In the genomic region with DNA sequence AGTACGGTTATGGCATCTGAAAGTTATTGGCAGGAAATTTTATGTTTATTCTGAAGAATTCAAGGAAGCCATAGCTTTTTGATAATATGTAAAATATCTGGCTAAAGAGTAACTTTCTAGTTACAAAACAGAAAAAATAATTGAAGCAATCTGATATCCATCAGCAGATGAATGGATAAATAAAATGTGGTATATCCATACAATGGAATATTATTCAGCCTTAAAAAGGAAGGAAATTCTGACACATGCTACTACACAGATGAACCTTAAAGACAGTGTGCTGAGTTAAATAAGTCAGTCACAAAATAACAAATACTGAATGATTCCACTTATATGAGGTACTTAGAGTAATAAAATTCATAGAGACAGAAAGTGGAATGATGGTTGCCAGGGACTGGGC, we compare ENCODE assay signal across 20 cellular contexts. TPM values are rescaled to one million over a fixed set of nuclear protein-coding genes. Genes with fewer than 3 reads are reported as not detected.
DNase-seq lines count a peak whose midpoint lies in the region; ATAC-seq, FAIRE-seq and TF ChIP-seq lines count a peak whose summit lies in the region.
"Had no signal": no experiment of that assay in that cellular context is flagged by ENCODE, and none has a peak within 500 bp of the region (broad histone marks: within the 10 kb centered on the region; RNA-seq: fewer than 3 reads in every experiment).

No MANE protein-coding gene starts in this region.

- H2AFZ ChIP-seq in SK-N-SH (ENCODE audit: low read depth) (no peak overlapping the region), K562 (ENCODE audit: low read depth, low read length) (no peak overlapping the region)

- TF ChIP-seq RAD21 in SK-N-SH (IDR thresholded peaks at IDR 0.05; ENCODE audit: low read length) (no peak), K562 (CRISPR knock-in tag; conservative IDR thresholded peaks at IDR 0.05 in 1 of 2, IDR thresholded peaks at IDR 0.05 in 1 of 2) (no peak)

- H3K27me3 ChIP-seq in SK-N-SH (ENCODE audit: insufficient read depth) (no peaks in the 10 kb centered on the region), K562 (ENCODE audit: control insufficient read depth in 2 of 2, insufficient read depth in 2 of 2, low read length in 2 of 2) (0 out of 5 replicates have a peak, but pooled peaks cover 0 to 2% of the 10 kb centered on the region in 2 experiments)
- H3K27me3 ChIP-seq: BLaER1 treated with 17β-estradiol and CSF1 and Interleukin-3, amounts not matched to agents 10 nM and 100 nM had no signal

- CTCF ChIA-PET in SK-N-SH (lab: Yijun Ruan, JAX) = no interaction called here
- CTCF ChIA-PET in K562 (lab: Yijun Ruan, JAX; ENCODE audit: low intra/inter-chr PET ratio) = no interaction called here

- in situ Hi-C loops in K562 (cut with MboI) = no loop called here

- no peaks in the 10 kb centered on the region for H3K9me2 ChIP-seq in SK-N-SH

- H4K20me1 ChIP-seq in SK-N-SH (ENCODE audit: insufficient read depth) (no peaks in the 10 kb centered on the region), K562 (replicated peaks; ENCODE audit: control insufficient read depth, insufficient read depth, low read length) (no peaks in the 10 kb centered on the region)
- H4K20me1 ChIP-seq: BLaER1 treated with 17β-estradiol and CSF1 and Interleukin-3, amounts not matched to agents 10 nM and 100 nM had no signal

- no peak for DNase-seq in SK-N-SH
- DNase-seq in K562 (ENCODE audit: extremely low read depth in 1 of 4, low spot score in 3 of 4) = no peak
- DNase-seq in NCI-H82 treated with DMSO at 0.1 percent for 48 hours (lab: John Stamatoyannopoulos, UW; ENCODE audit: unreplicated experiment) = no peak
- no peak for DNase-seq in NCI-H1105 (lab: John Stamatoyannopoulos, UW)
- DNase-seq: AML-193; Caco-2; Calu3; CD4-positive, alpha-beta T cell; CD8-positive, alpha-beta T cell; DMS79 treated with DMSO at 0.1 percent for 48 hours; GF-D8 had no signal

- H3K4me3 ChIP-seq in SK-N-SH (ENCODE audit: low read depth in 2 of 2, low read length in 1 of 2) (no peak overlapping the region), K562 (no peak overlapping the region)
- H3K4me3 ChIP-seq: A549; BLaER1 treated with 17β-estradiol and CSF1 and Interleukin-3, amounts not matched to agents 10 nM and 100 nM had no signal

- FAIRE-seq in K562 (lab: Jason Lieb, UNC) = no peak
- FAIRE-seq: A549, D721Med, G401.6, GM12891, GM19239 had no signal

- POLR2A ChIA-PET in SK-N-SH (lab: Yijun Ruan, JAX) (no interaction called here), K562 (lab: Yijun Ruan, JAX) (no interaction called here)

- H3K9ac ChIP-seq in SK-N-SH (no peak overlapping the region), K562 (ENCODE audit: insufficient read depth in 1 of 2, low read depth in 2 of 2, low read length in 2 of 2) (no peak overlapping the region)
- H3K9ac ChIP-seq: BLaER1 treated with 17β-estradiol and CSF1 and Interleukin-3, amounts not matched to agents 10 nM and 100 nM had no signal

- H3K36me3 ChIP-seq in SK-N-SH (replicated peaks in 1 of 2; ENCODE audit: control insufficient read depth in 1 of 2, insufficient read depth in 2 of 2, low read length in 1 of 2) (peaks cover 0 to 5% of the 10 kb centered on the region in 2 experiments), K562 (ENCODE audit: control insufficient read depth, insufficient read depth, low read length) (no peaks in the 10 kb centered on the region)
- H3K36me3 ChIP-seq: BLaER1 treated with 17β-estradiol and CSF1 and Interleukin-3, amounts not matched to agents 10 nM and 100 nM had no signal

- intact Hi-C loops in K562 (cut with micrococcal nuclease) = no loop called here

- no peak for TF ChIP-seq EP300 in SK-N-SH (IDR thresholded peaks at IDR 0.05; ENCODE audit: borderline replicate concordance in 1 of 2, low read depth in 1 of 2, low read length in 1 of 2)
- TF ChIP-seq EP300 in K562 (IDR thresholded peaks at IDR 0.05; ENCODE audit: low read length) = no peak

- H3K4me2 ChIP-seq in SK-N-SH = no peak overlapping the region
- no peak overlapping the region for H3K4me2 ChIP-seq in K562 (ENCODE audit: insufficient read depth, low read length)
- H3K4me2 ChIP-seq: A549; BLaER1 treated with 17β-estradiol and CSF1 and Interleukin-3, amounts not matched to agents 10 nM and 100 nM had no signal

- H3K4me1 ChIP-seq in SK-N-SH (ENCODE audit: control insufficient read depth in 1 of 2, insufficient read depth in 2 of 2, low read depth in 1 of 2, low read length in 1 of 2) (no peaks in the 10 kb centered on the region), K562 (replicated peaks in 1 of 2; ENCODE audit: control insufficient read depth in 2 of 2, insufficient read depth in 2 of 2, low read length in 2 of 2) (no peaks in the 10 kb centered on the region)
- H3K4me1 ChIP-seq: A549, Caco-2 had no signal

- H3K9me1 ChIP-seq in K562 (ENCODE audit: control insufficient read depth, insufficient read depth, low read length) = no peaks in the 10 kb centered on the region

- TF ChIP-seq POLR2A in K562 (conservative IDR thresholded peaks at IDR 0.05) = no peak

- TF ChIP-seq CTCF in SK-N-SH (IDR thresholded peaks at IDR 0.05) (no peak), K562 (IDR thresholded peaks at IDR 0.05 in 2 of 3, conservative IDR thresholded peaks at IDR 0.05 in 1 of 3; ENCODE audit: insufficient read depth in 2 of 3, low read depth in 1 of 3, low read length in 3 of 3) (no peak)

- H3K79me2 ChIP-seq in SK-N-SH (ENCODE audit: insufficient read depth) = no peaks in the 10 kb centered on the region
- H3K79me2 ChIP-seq in K562 (ENCODE audit: control insufficient read depth, insufficient read depth, low read length) = no peaks in the 10 kb centered on the region

- ATAC-seq in SK-N-SH treated with all-trans-retinoic acid at 6 μM for 48 hours (no peak), K562 (no peak)
- ATAC-seq: A549; CD8-positive, alpha-beta T cell had no signal

- H3K27ac ChIP-seq in SK-N-SH (ENCODE audit: low read depth in 2 of 2, low read length in 1 of 2) (no peak overlapping the region), K562 (ENCODE audit: extremely low read depth, low read depth, low read length) (no peak overlapping the region)
- H3K27ac ChIP-seq: 22Rv1; A549; BLaER1 treated with 17β-estradiol and CSF1 and Interleukin-3, amounts not matched to agents 10 nM and 100 nM; C4-2B had no signal

- no TSS peak for BruUV-seq in K562 (replicated peaks; lab: Mats Ljungman, UMichigan)

- H3K9me3 ChIP-seq in SK-N-SH = no peaks in the 10 kb centered on the region
- H3K9me3 ChIP-seq in K562 (replicated peaks; ENCODE audit: control insufficient read depth, insufficient read depth, low read depth, low read length) = no peaks in the 10 kb centered on the region
- H3K9me3 ChIP-seq: Caco-2 had no signal

- WGBS in SK-N-SH (ENCODE audit: low lambda C conversion rate) = 93% methylated on average over 1 of the region's 1 CpG
- 4% methylated on average over 1 of the region's 1 CpG for WGBS in K562 (ENCODE audit: insufficient coverage, low coverage, missing lambda C conversion rate)

- no peaks in the 10 kb centered on the region for H3F3A ChIP-seq in SK-N-SH (replicated peaks; ENCODE audit: insufficient read depth)

TF ChIP-seq in SK-N-SH treated with all-trans-retinoic acid at 6 μM for 48 hours, 23 proteins besides CTCF, POLR2A, EP300 and RAD21:
- TF ChIP-seq ISL1 (CRISPR knock-in tag; IDR thresholded peaks at IDR 0.05) (no peak), ZNF8 (CRISPR knock-in tag; IDR thresholded peaks at IDR 0.05) (peak; percentile 98)

TF ChIP-seq in SK-N-SH, 30 proteins besides CTCF, POLR2A, EP300 and RAD21 (continues in another document):
- TF ChIP-seq TEAD4 (IDR thresholded peaks at IDR 0.05; ENCODE audit: borderline replicate concordance, insufficient read depth) = no peak

TF ChIP-seq in K562, 482 proteins besides CTCF, POLR2A, EP300 and RAD21:
- TF ChIP-seq, protein P1, sequence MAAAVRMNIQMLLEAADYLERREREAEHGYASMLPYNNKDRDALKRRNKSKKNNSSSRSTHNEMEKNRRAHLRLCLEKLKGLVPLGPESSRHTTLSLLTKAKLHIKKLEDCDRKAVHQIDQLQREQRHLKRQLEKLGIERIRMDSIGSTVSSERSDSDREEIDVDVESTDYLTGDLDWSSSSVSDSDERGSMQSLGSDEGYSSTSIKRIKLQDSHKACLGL (CRISPR knock-in tag; IDR thresholded peaks at IDR 0.05; ENCODE audit: borderline replicate concordance, poor library complexity, severe bottlenecking) = no peak
- TF ChIP-seq ZNF146 (CRISPR knock-in tag; IDR thresholded peaks at IDR 0.05; ENCODE audit: unreplicated experiment) = peak; percentile 21
- TF ChIP-seq ZFPM2 (CRISPR knock-in tag; IDR thresholded peaks at IDR 0.05) = no peak

RNA-seq across cellular contexts. Expression of gene HIVEP3, which starts 25.0 kb away (rescaled TPM):
- polyA plus RNA-seq in SK-N-SH (2012; rRNA removed) = 6.2 and 6.4 TPM in 2 replicates
- 6.9 and 7.3 TPM in 2 replicates for polyA plus RNA-seq in SK-N-SH (2012; cell fraction: cytosol; rRNA removed)
- polyA plus RNA-seq in SK-N-SH (2012; cell fraction: nucleus; rRNA removed) = 5.7 and 9.3 TPM in 2 replicates
- total RNA-seq in K562 (2011; cell fraction: chromatin; rRNA removed; ENCODE audit: low replicate concordance) = 1.9 and 2.5 TPM in 2 replicates
- 0.83 and 2.0 TPM in 2 replicates for total RNA-seq in K562 (2011; cell fraction: nucleolus; rRNA removed)
- total RNA-seq in K562 (2011; cell fraction: nucleoplasm; rRNA removed) = 1.5 and 2.0 TPM in 2 replicates
- 0.09 and 0.16 TPM in 2 replicates for total RNA-seq in K562 (2014; rRNA removed)
- total RNA-seq in K562 (2014; rRNA removed; fragmentation: Illumina TruSeq; extraction: Trizol) = 0.26 and 0.33 TPM in 2 replicates
- total RNA-seq in K562 (2015; rRNA removed; fragmentation: Illumina TruSeq; extraction: Trizol) = 0.11 and 0.23 TPM in 2 replicates
- 0.58 and 0.63 TPM in 2 replicates for total RNA-seq in K562 (2021)
- 0.23 and 0.35 TPM in 2 replicates for polyA plus RNA-seq in K562 (2011; rRNA removed)
- polyA plus RNA-seq in K562 (2011; cell fraction: cytosol; rRNA removed) = 0.28 and 0.54 TPM in 2 replicates
- polyA plus RNA-seq in K562 (2011; cell fraction: nucleus; rRNA removed) = 0.38 and 0.65 TPM in 2 replicates
- 0.43 and 0.93 TPM in 2 replicates for polyA plus RNA-seq in K562 (2012)
- polyA plus RNA-seq in K562 (2014; fragmentation: Illumina TruSeq; extraction: Trizol) = 0.53 and 0.55 TPM in 2 replicates
- polyA plus RNA-seq in K562 (2014; fragmentation: Nextera tagmentation; extraction: Ambion mirVana) = under 1 TPM in 1 of 2 experiments, not detected in 1; 0.11 TPM
- polyA plus RNA-seq in K562 (2014; rRNA removed) = 0.15 and 0.49 TPM in 2 replicates
- 0.45 and 0.74 TPM in 2 replicates for polyA minus RNA-seq in K562 (2011; rRNA and poly(A)+ RNA removed)
- polyA minus RNA-seq in K562 (2011; cell fraction: cytosol; rRNA and poly(A)+ RNA removed) = 0.55 TPM in 1 of 2 replicates, not detected in the other
- 0.11 and 0.40 TPM in 2 replicates for polyA minus RNA-seq in K562 (2011; cell fraction: nucleus; rRNA and poly(A)+ RNA removed)
